ENCODE assay signal across 21 cellular contexts in the genomic region with DNA sequence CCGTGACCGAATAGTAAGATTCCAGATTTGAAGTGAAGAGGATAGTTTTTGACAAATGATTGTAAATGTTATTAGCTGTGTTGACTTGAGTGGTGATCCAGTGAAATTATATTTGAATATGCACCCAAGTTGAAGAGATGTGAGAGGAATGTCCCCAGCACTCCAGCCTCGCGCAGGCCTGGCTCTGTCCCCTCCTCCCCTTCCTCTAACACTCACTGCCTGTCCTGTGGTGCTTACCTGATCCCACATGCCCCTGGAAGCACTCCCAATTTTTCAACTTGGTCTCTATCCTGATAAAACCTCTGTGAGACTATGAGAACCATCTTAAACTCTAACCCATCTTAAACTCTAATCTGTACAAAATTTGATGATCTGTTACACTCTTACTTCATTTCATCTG.
DNase-seq lines count a peak whose midpoint lies in the region; ATAC-seq and TF ChIP-seq lines count a peak whose summit lies in the region.
"Had no signal": no experiment of that assay in that cellular context is flagged by ENCODE, and none has a peak within 500 bp of the region (broad histone marks: within the 10 kb centered on the region; RNA-seq: fewer than 3 reads in every experiment).

No MANE protein-coding gene starts in this region.

- H3K4me3 Mint-ChIP-seq in GM23338 (no peak overlapping the region), WTC11 (no peak overlapping the region)
- H3K4me3 Mint-ChIP-seq: B cell; CD4-positive, alpha-beta T cell; CD8-positive, alpha-beta memory T cell; HFFc6 had no signal

- no peak overlapping the region for H3K4ac ChIP-seq in trophoblast cell (ENCODE audit: low read depth, low read length)

- H3K79me2 ChIP-seq in GM23338 (replicated peaks; ENCODE audit: insufficient read depth), result no peaks in the 10 kb centered on the region
- H3K79me2 ChIP-seq in trophoblast cell (ENCODE audit: control insufficient read depth, insufficient read depth, low read length, poor library complexity), result no peaks in the 10 kb centered on the region

- H3K27me3 Mint-ChIP-seq in GM23338 (ENCODE audit: insufficient read depth, low read depth, poor library complexity), result no peaks in the 10 kb centered on the region
- no peaks in the 10 kb centered on the region for H3K27me3 Mint-ChIP-seq in WTC11 (ENCODE audit: low read depth)
- H3K27me3 Mint-ChIP-seq: B cell; CD4-positive, alpha-beta T cell; CD8-positive, alpha-beta memory T cell had no signal

- no peak overlapping the region for H4K8ac ChIP-seq in trophoblast cell (ENCODE audit: low read depth, low read length)

- H3K36me3 ChIP-seq in GM23338 (ENCODE audit: insufficient read depth) (no peaks in the 10 kb centered on the region), trophoblast cell (ENCODE audit: control insufficient read depth in 1 of 2, insufficient read depth in 2 of 2, low read length in 2 of 2) (no peaks in the 10 kb centered on the region)
- H3K36me3 ChIP-seq: BLaER1, HAP-1 had no signal

- no peak overlapping the region for H3K9ac ChIP-seq in trophoblast cell (ENCODE audit: low read length)
- H3K9ac ChIP-seq: BLaER1, GM23248 had no signal

- POLR2A ChIA-PET in WTC11 (lab: Charles Lee), result no interaction called here

- CTCF ChIA-PET in WTC11 (lab: Charles Lee), result no interaction called here

- no peaks in the 10 kb centered on the region for H3F3A ChIP-seq in GM23338 (replicated peaks; ENCODE audit: low read depth)

- peak overlapping the region; percentile 43 for H2BK120ac ChIP-seq in trophoblast cell (ENCODE audit: insufficient read depth, low read length, poor library complexity)

- H3K9me3 Mint-ChIP-seq in GM23338 (no peaks in the 10 kb centered on the region), WTC11 (peaks cover 4% of the 10 kb centered on the region; the same call in 1 of the 2 replicates)

- H3K27me3 ChIP-seq in GM23338 (ENCODE audit: insufficient read depth) (no peaks in the 10 kb centered on the region), trophoblast cell (ENCODE audit: insufficient read depth, low read length) (no peaks in the 10 kb centered on the region)
- H3K27me3 ChIP-seq: BLaER1 had no signal

- peak; percentile 85 for ATAC-seq in GM23338
- ATAC-seq in WTC11, result peak; percentile 71

- H3K27ac Mint-ChIP-seq in GM23338 (no peak overlapping the region), WTC11 (no peak overlapping the region)
- H3K27ac Mint-ChIP-seq: B cell; CD4-positive, alpha-beta T cell; CD8-positive, alpha-beta memory T cell; HFFc6 had no signal

- H3K36me3 Mint-ChIP-seq in GM23338 (ENCODE audit: low read depth) (no peaks in the 10 kb centered on the region), WTC11 (no peaks in the 10 kb centered on the region)
- H3K36me3 Mint-ChIP-seq: CD8-positive, alpha-beta memory T cell had no signal

- H2AK5ac ChIP-seq in trophoblast cell (ENCODE audit: low read length), result no peak overlapping the region

- no peaks in the 10 kb centered on the region for H3K9me3 ChIP-seq in trophoblast cell (ENCODE audit: insufficient read depth, low read depth, low read length)
- H3K9me3 ChIP-seq: BLaER1, HAP-1 had no signal

- H3K23ac ChIP-seq in trophoblast cell (ENCODE audit: low read length), result no peak overlapping the region

- no peak overlapping the region for H4K91ac ChIP-seq in trophoblast cell (ENCODE audit: low read depth, low read length)

- no peaks in the 10 kb centered on the region for H3K9me2 ChIP-seq in GM23338 (ENCODE audit: insufficient read depth)

- H3K27ac ChIP-seq in GM23338 (ENCODE audit: low read depth), result no peak overlapping the region
- no peak overlapping the region for H3K27ac ChIP-seq in trophoblast cell (ENCODE audit: low read depth, low read length)
- H3K27ac ChIP-seq: 22Rv1, BLaER1, C4-2B, GM23248 had no signal

- DNase-seq in GM23338 (ENCODE audit: low spot score), result peak; percentile 29
- no peak for DNase-seq in WTC11 (ENCODE audit: low spot score)
- DNase-seq in iPS-NIHi7 (ENCODE audit: extremely low spot score), result peak; percentile 14
- no peak for DNase-seq in trophoblast cell
- DNase-seq in NCI-H1436 (lab: John Stamatoyannopoulos, UW), result no peak
- no peak for DNase-seq in CD1c-positive myeloid dendritic cell (ENCODE audit: extremely low spot score)
- DNase-seq in GM19238 (ENCODE audit: insufficient read length, low spot score), result no peak
- DNase-seq: Calu3; CD4-positive, alpha-beta T cell; CD8-positive, alpha-beta memory T cell; COR-L47; DMS53; DMS79 treated with DMSO at 0.1 percent for 48 hours; GF-D8; GM23248; HFFc6 had no signal

- no peaks in the 10 kb centered on the region for H4K20me1 ChIP-seq in GM23338 (replicated peaks; ENCODE audit: insufficient read depth)
- H4K20me1 ChIP-seq: BLaER1 had no signal

- H3K4me1 ChIP-seq in GM23338 (ENCODE audit: insufficient read depth), result no peaks in the 10 kb centered on the region; the same call in 1 of the 2 replicates
- H3K4me1 ChIP-seq in trophoblast cell (ENCODE audit: control insufficient read depth in 1 of 2, insufficient read depth in 2 of 2, low read length in 2 of 2), result no peaks in the 10 kb centered on the region
- H3K4me1 ChIP-seq: BLaER1, HAP-1 had no signal

- H3K18ac ChIP-seq in trophoblast cell (ENCODE audit: low read length), result no peak overlapping the region

- no CpG with 5 or more reads among the region's 4 CpGs for WGBS in trophoblast cell (ENCODE audit: extremely low coverage, insufficient coverage, insufficient read length)

- peak overlapping the region; percentile 13 for H2BK5ac ChIP-seq in trophoblast cell (ENCODE audit: low read depth, low read length, poor library complexity)

- H3K4me3 ChIP-seq in GM23338 (no peak overlapping the region), trophoblast cell (ENCODE audit: low read depth, low read length) (no peak overlapping the region)
- H3K4me3 ChIP-seq: BLaER1, GM23248, HAP-1 had no signal

- no peaks in the 10 kb centered on the region for H3K79me1 ChIP-seq in trophoblast cell (ENCODE audit: low read length)

- no peak overlapping the region for H3K14ac ChIP-seq in trophoblast cell (ENCODE audit: low read length)

- H3K4me1 Mint-ChIP-seq in GM23338, result peaks cover 12% of the 10 kb centered on the region; the same call in 2 of the 3 replicates
- peaks cover 16% of the 10 kb centered on the region for H3K4me1 Mint-ChIP-seq in WTC11
- H3K4me1 Mint-ChIP-seq: B cell; CD8-positive, alpha-beta memory T cell had no signal

- TF ChIP-seq CTCF in GM23338 (conservative IDR thresholded peaks at IDR 0.05; ENCODE audit: low read depth in 2 of 2), result no peak
- TF ChIP-seq CTCF in WTC11 (IDR thresholded peaks at IDR 0.05), result no peak

- H2AFZ ChIP-seq in GM23338 (peak overlapping the region; percentile 49; the same call in 1 of the 2 replicates), trophoblast cell (ENCODE audit: insufficient read depth, low read length, poor library complexity) (no peak overlapping the region)
- H2AFZ ChIP-seq: GM23248 had no signal

- H2BK12ac ChIP-seq in trophoblast cell (ENCODE audit: low read length), result no peak overlapping the region

- no peak overlapping the region for H4K12ac ChIP-seq in trophoblast cell (ENCODE audit: low read depth, low read length)

- 0 out of 2 replicates have a peak overlapping the region, but pooled peaks have one; percentile 4 for H3K4me2 ChIP-seq in GM23338
- H3K4me2 ChIP-seq in trophoblast cell (ENCODE audit: low read length), result no peak overlapping the region
- H3K4me2 ChIP-seq: BLaER1 had no signal

TF ChIP-seq in GM23338, 12 proteins besides CTCF, POLR2A, EP300 and RAD21 (continues in another document):
- TF ChIP-seq ZNF114 (CRISPR knock-in tag; IDR thresholded peaks at IDR 0.05) (no peak), POLR2AphosphoS5 (IDR thresholded peaks at IDR 0.05; ENCODE audit: low read depth) (no peak), EZH2phosphoT487 (IDR thresholded peaks at IDR 0.05; ENCODE audit: unreplicated experiment) (no peak), ETS1 (IDR thresholded peaks at IDR 0.05) (no peak)

TF ChIP-seq in WTC11, 78 proteins besides CTCF, POLR2A, EP300 and RAD21 (continues in another document):
- TF ChIP-seq GABPB1 (CRISPR knock-in tag; IDR thresholded peaks at IDR 0.05), result no peak
- TF ChIP-seq E2F1 (CRISPR knock-in tag; IDR thresholded peaks at IDR 0.05), result no peak
- no peak for TF ChIP-seq E2F4 (CRISPR knock-in tag; IDR thresholded peaks at IDR 0.05; ENCODE audit: borderline replicate concordance, low read depth)

Comparison
In these comparisons a context has a peak if more than half of its experiments do, and no peak if none do; other contexts are left out.
1. DNase-seq: peak in GM23338 (single experiment) and iPS-NIHi7 (single experiment); none in WTC11 (single experiment), trophoblast cell (0 of 2), NCI-H1436 (single experiment), CD1c-positive myeloid dendritic cell (single experiment) and GM19238 (single experiment).